Comparison of ENCODE assay signal across 33 cellular contexts in the genomic region with DNA sequence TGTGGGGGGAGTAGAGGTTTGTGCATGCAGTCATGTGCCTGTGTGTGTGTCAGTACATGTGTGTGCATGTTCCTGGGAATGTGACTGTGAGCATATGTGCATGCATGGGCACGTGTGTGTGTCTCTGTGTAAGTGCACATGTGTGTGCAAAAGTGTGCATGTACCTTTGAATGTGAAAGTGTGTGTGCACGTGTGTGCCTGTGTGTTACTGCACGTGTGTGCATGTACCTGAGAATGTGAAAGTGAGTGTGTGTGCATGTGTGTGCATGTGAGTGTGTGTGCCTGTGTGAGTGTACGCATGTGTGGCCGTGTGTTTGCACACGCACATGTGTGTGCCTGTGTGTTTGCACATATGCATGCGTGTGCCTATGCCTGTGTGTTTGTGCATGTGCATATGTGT.
"Had no signal": no experiment of that assay in that cellular context is flagged by ENCODE, and none has a peak within 500 bp of the region (broad histone marks: within the 10 kb centered on the region; RNA-seq: fewer than 3 reads in every experiment).

No MANE protein-coding gene starts in this region.

- H3K4me3 Mint-ChIP-seq: activated CD4-positive, alpha-beta memory T cell treated with anti-CD3 and anti-CD28 coated beads for 36 hours; activated CD4-positive, alpha-beta T cell treated with anti-CD3 and anti-CD28 coated beads for 36 hours; activated CD4-positive, alpha-beta T cell treated with anti-CD3 and anti-CD28 coated beads, Interleukin-2, amount 10 ng/mL, durations not matched to agents 24 days and 14 days; activated CD8-positive, alpha-beta memory T cell treated with anti-CD3 and anti-CD28 coated beads, Interleukin-2, amount 10 ng/mL, durations not matched to agents 7 days and 5 days; activated CD8-positive, alpha-beta T cell treated with anti-CD3 and anti-CD28 coated beads, Interleukin-2, amount 10 ng/mL, durations not matched to agents 7 days and 5 days; activated naive CD4-positive, alpha-beta T cell treated with anti-CD3 and anti-CD28 coated beads for 36 hours; activated naive CD4-positive, alpha-beta T cell treated with anti-CD3 and anti-CD28 coated beads, Interleukin-2, amount 50 U/mL, for 24 hours; activated naive CD8-positive, alpha-beta T cell treated with anti-CD3 and anti-CD28 coated beads for 36 hours; activated naive CD8-positive, alpha-beta T cell treated with anti-CD3 and anti-CD28 coated beads, Interleukin-2, amount 50 U/mL, for 24 hours; activated T-helper 1 cell treated with anti-CD3 and anti-CD28 coated beads, Interleukin-12 subunit alpha, Interleukin-12 subunit beta, Interleukin-2, Interleukin-4 antibody, amounts not matched to agents 30 ng/mL and 10 ng/mL and 1 ng/mL, durations not matched to agents 14 hours and 24 hours and 36 hours; central memory CD8-positive, alpha-beta T cell; dendritic cell treated with granulocyte-macrophage colony-stimulating factor and Interleukin-4, amounts not matched to agents 40 ng/mL and 50 ng/mL, for 4 days; effector memory CD8-positive, alpha-beta T cell had no signal

- H3K4me1 ChIP-seq: adrenal gland, ascending aorta, breast epithelium, esophagus muscularis mucosa, foreskin keratinocyte, gastrocnemius medialis, heart left ventricle had no signal

- H3K4me1 Mint-ChIP-seq: activated CD4-positive, alpha-beta T cell treated with anti-CD3 and anti-CD28 coated beads for 36 hours; activated CD4-positive, alpha-beta T cell treated with anti-CD3 and anti-CD28 coated beads, Interleukin-2, amount 10 ng/mL, durations not matched to agents 24 days and 14 days; activated CD8-positive, alpha-beta memory T cell treated with anti-CD3 and anti-CD28 coated beads, Interleukin-2, amount 10 ng/mL, durations not matched to agents 7 days and 5 days; activated naive CD4-positive, alpha-beta T cell treated with anti-CD3 and anti-CD28 coated beads, Interleukin-2, amount 50 U/mL, for 24 hours; activated naive CD8-positive, alpha-beta T cell treated with anti-CD3 and anti-CD28 coated beads for 36 hours; activated naive CD8-positive, alpha-beta T cell treated with anti-CD3 and anti-CD28 coated beads, Interleukin-2, amount 50 U/mL, for 24 hours; brain; central memory CD8-positive, alpha-beta T cell had no signal

- H3K27ac ChIP-seq: adrenal gland, ascending aorta, breast epithelium, coronary artery, dorsolateral prefrontal cortex, esophagus muscularis mucosa, foreskin keratinocyte, gastrocnemius medialis had no signal

- H3K27me3 ChIP-seq: adrenal gland, ascending aorta, foreskin keratinocyte, gastrocnemius medialis had no signal

- H3K36me3 ChIP-seq: adrenal gland, ascending aorta, breast epithelium, esophagus muscularis mucosa, gastrocnemius medialis, heart left ventricle had no signal

- ATAC-seq: activated CD4-positive, alpha-beta T cell treated with anti-CD3 and anti-CD28 coated beads for 36 hours; activated CD8-positive, alpha-beta memory T cell treated with anti-CD3 and anti-CD28 coated beads, Interleukin-2, amount 10 ng/mL, durations not matched to agents 7 days and 5 days; activated CD8-positive, alpha-beta T cell treated with anti-CD3 and anti-CD28 coated beads, Interleukin-2, amount 10 ng/mL, durations not matched to agents 7 days and 5 days; activated naive CD8-positive, alpha-beta T cell treated with anti-CD3 and anti-CD28 coated beads, Interleukin-2, amount 50 U/mL, for 24 hours; effector memory CD8-positive, alpha-beta T cell; foreskin keratinocyte; gastrocnemius medialis; heart left ventricle had no signal

- DNase-seq: activated CD4-positive, alpha-beta memory T cell treated with anti-CD3 and anti-CD28 coated beads for 36 hours; activated CD4-positive, alpha-beta T cell treated with anti-CD3 and anti-CD28 coated beads for 36 hours; activated CD4-positive, alpha-beta T cell treated with anti-CD3 and anti-CD28 coated beads, Interleukin-2, amount 10 ng/mL, durations not matched to agents 24 days and 14 days; activated CD4-positive, CD25-positive, alpha-beta regulatory T cell; activated CD4-positive, CD25-positive, alpha-beta regulatory T cell treated with anti-CD3 and anti-CD28 coated beads, Interleukin-2, amount 50 U/mL, for 72 hours; activated CD8-positive, alpha-beta memory T cell treated with anti-CD3 and anti-CD28 coated beads, Interleukin-2, amount 10 ng/mL, durations not matched to agents 7 days and 5 days; activated CD8-positive, alpha-beta memory T cell treated with anti-CD3 and anti-CD28 coated beads, Interleukin-2, amount 50 U/mL, for 4 hours; activated CD8-positive, alpha-beta T cell treated with anti-CD3 and anti-CD28 coated beads, Interleukin-2, amount 10 ng/mL, durations not matched to agents 7 days and 5 days; activated effector memory CD4-positive, alpha-beta T cell treated with anti-CD3 and anti-CD28 coated beads, Interleukin-2, amount 50 U/mL, for 16 hours; activated naive CD4-positive, alpha-beta T cell treated with anti-CD3 and anti-CD28 coated beads for 36 hours; activated naive CD8-positive, alpha-beta T cell treated with anti-CD3 and anti-CD28 coated beads for 36 hours; activated naive CD8-positive, alpha-beta T cell treated with anti-CD3 and anti-CD28 coated beads, Interleukin-2, amount 50 U/mL, for 24 hours; activated T-cell treated with anti-CD3 and anti-CD28 coated beads, Interleukin-2, amount 50 U/mL, for 1 hour; activated T-cell treated with anti-CD3 and anti-CD28 coated beads, Interleukin-2, amount 50 U/mL, for 48 hours; adrenal gland; amygdala; dorsolateral prefrontal cortex; effector memory CD8-positive, alpha-beta T cell; foreskin keratinocyte; gastrocnemius medialis; glutamatergic neuron; heart left ventricle; T-helper 2 cell had no signal

- H3K9me3 ChIP-seq: adrenal gland, ascending aorta, gastrocnemius medialis had no signal

- H3K4me3 ChIP-seq: adrenal gland, ascending aorta, breast epithelium, coronary artery, dorsolateral prefrontal cortex, esophagus muscularis mucosa, gastrocnemius medialis, heart left ventricle had no signal

- H3K27ac Mint-ChIP-seq: activated CD4-positive, alpha-beta memory T cell treated with anti-CD3 and anti-CD28 coated beads for 36 hours; activated CD4-positive, alpha-beta T cell treated with anti-CD3 and anti-CD28 coated beads for 36 hours; activated CD4-positive, alpha-beta T cell treated with anti-CD3 and anti-CD28 coated beads, Interleukin-2, amount 10 ng/mL, durations not matched to agents 24 days and 14 days; activated CD8-positive, alpha-beta memory T cell treated with anti-CD3 and anti-CD28 coated beads, Interleukin-2, amount 10 ng/mL, durations not matched to agents 7 days and 5 days; activated CD8-positive, alpha-beta T cell treated with anti-CD3 and anti-CD28 coated beads, Interleukin-2, amount 10 ng/mL, durations not matched to agents 7 days and 5 days; activated naive CD4-positive, alpha-beta T cell treated with anti-CD3 and anti-CD28 coated beads for 36 hours; activated naive CD4-positive, alpha-beta T cell treated with anti-CD3 and anti-CD28 coated beads, Interleukin-2, amount 50 U/mL, for 24 hours; activated naive CD8-positive, alpha-beta T cell treated with anti-CD3 and anti-CD28 coated beads for 36 hours; activated naive CD8-positive, alpha-beta T cell treated with anti-CD3 and anti-CD28 coated beads, Interleukin-2, amount 50 U/mL, for 24 hours; activated T-helper 1 cell treated with anti-CD3 and anti-CD28 coated beads, Interleukin-12 subunit alpha, Interleukin-12 subunit beta, Interleukin-2, Interleukin-4 antibody, amounts not matched to agents 30 ng/mL and 10 ng/mL and 1 ng/mL, durations not matched to agents 14 hours and 24 hours and 36 hours; activated T-helper 2 cell treated with anti-CD3 and anti-CD28 coated beads, Interferon-gamma antibody, Interleukin-2, Interleukin-4, amounts not matched to agents 10 μg/mL and 5 μg/mL and 100 μg/mL, durations not matched to agents 14 hours and 24 hours and 36 hours; dendritic cell treated with granulocyte-macrophage colony-stimulating factor and Interleukin-4, amounts not matched to agents 40 ng/mL and 50 ng/mL, for 4 days; effector memory CD8-positive, alpha-beta T cell had no signal

- H3K27me3 Mint-ChIP-seq: activated CD4-positive, alpha-beta memory T cell treated with anti-CD3 and anti-CD28 coated beads for 36 hours; activated CD4-positive, alpha-beta T cell treated with anti-CD3 and anti-CD28 coated beads for 36 hours; activated CD4-positive, alpha-beta T cell treated with anti-CD3 and anti-CD28 coated beads, Interleukin-2, amount 10 ng/mL, durations not matched to agents 24 days and 14 days; activated CD8-positive, alpha-beta memory T cell treated with anti-CD3 and anti-CD28 coated beads, Interleukin-2, amount 10 ng/mL, durations not matched to agents 7 days and 5 days; activated naive CD8-positive, alpha-beta T cell treated with anti-CD3 and anti-CD28 coated beads, Interleukin-2, amount 50 U/mL, for 24 hours; dendritic cell treated with granulocyte-macrophage colony-stimulating factor and Interleukin-4, amounts not matched to agents 40 ng/mL and 50 ng/mL, for 4 days had no signal

- H3K36me3 Mint-ChIP-seq: activated CD4-positive, alpha-beta memory T cell treated with anti-CD3 and anti-CD28 coated beads for 36 hours; activated naive CD4-positive, alpha-beta T cell treated with anti-CD3 and anti-CD28 coated beads, Interleukin-2, amount 50 U/mL, for 24 hours; activated naive CD8-positive, alpha-beta T cell treated with anti-CD3 and anti-CD28 coated beads for 36 hours; brain had no signal
